ENCODE assay signal across 8 cellular contexts in genomic region chr22:22720201-22720723, GRCh38.
DNase-seq lines count a peak whose midpoint lies in the region; ATAC-seq and TF ChIP-seq lines count a peak whose summit lies in the region.

No MANE protein-coding gene starts in this region.

- H3K9me2 ChIP-seq in GM23338 (ENCODE audit: insufficient read depth): 0 out of 2 replicates have a peak, but pooled peaks cover 4% of the 10 kb centered on the region

- H3K4me3 ChIP-seq in GM23338 (no peak overlapping the region), esophagus squamous epithelium (no peak overlapping the region), neural progenitor cell (no peak overlapping the region)

- H3K27ac ChIP-seq in GM23338 (ENCODE audit: low read depth) (no peak overlapping the region), esophagus squamous epithelium (peak overlapping the region in 2 of 4 donors; percentile 62 to 74), neural progenitor cell (no peak overlapping the region)

- peak; percentile 71 for TF ChIP-seq CTCF in GM10248 (IDR thresholded peaks at IDR 0.05; ENCODE audit: control extremely low read depth, extremely low read depth, low read depth, missing control alignments)
- peak; percentile 69 to 84 for TF ChIP-seq CTCF in GM23338 (conservative IDR thresholded peaks at IDR 0.05; ENCODE audit: low read depth in 2 of 2)
- TF ChIP-seq CTCF in esophagus squamous epithelium (IDR thresholded peaks at IDR 0.05): peak in 5 of 6 experiments; percentile 10 to 45 (median 28)
- TF ChIP-seq CTCF in neural progenitor cell (IDR thresholded peaks at IDR 0.05): peak; percentile 73

- POLR2A ChIA-PET in GM10248 (lab: Yijun Ruan, JAX): interaction anchor here (0.6 kb wide), 2 partner anchors 174 to 1821 kb away, joined by 3 to 5 read pairs; no protein-coding TSS in a partner anchor

- no peaks in the 10 kb centered on the region for H3K9me3 ChIP-seq in esophagus squamous epithelium
- no peaks in the 10 kb centered on the region for H3K9me3 ChIP-seq in neural progenitor cell (ENCODE audit: low read depth)

- H3K27ac Mint-ChIP-seq in GM23338 (no peak overlapping the region), neural progenitor cell (no peak overlapping the region)

- no peaks in the 10 kb centered on the region for H3K9me3 Mint-ChIP-seq in GM23338
- no peaks in the 10 kb centered on the region for H3K9me3 Mint-ChIP-seq in neural progenitor cell

- H3K79me2 ChIP-seq in GM23338 (replicated peaks; ENCODE audit: insufficient read depth) (no peaks in the 10 kb centered on the region), neural progenitor cell (ENCODE audit: low read depth) (no peaks in the 10 kb centered on the region)

- H3K4me1 ChIP-seq in GM23338 (ENCODE audit: insufficient read depth): no peaks in the 10 kb centered on the region
- no peaks in the 10 kb centered on the region for H3K4me1 ChIP-seq in esophagus squamous epithelium
- no peaks in the 10 kb centered on the region for H3K4me1 ChIP-seq in neural progenitor cell

- H3F3A ChIP-seq in GM23338 (replicated peaks; ENCODE audit: low read depth) (no peaks in the 10 kb centered on the region), neural progenitor cell (ENCODE audit: low read depth) (no peaks in the 10 kb centered on the region)

- intact Hi-C loops in esophagus squamous epithelium (cut with DNase I): no loop called here

- H3K27me3 ChIP-seq in GM23338 (ENCODE audit: insufficient read depth) (peaks cover 100% of the 10 kb centered on the region), esophagus squamous epithelium (peaks cover 0 to 34% (median 0%) of the 10 kb centered on the region in 4 donors), neural progenitor cell (peaks cover 99% of the 10 kb centered on the region)

- H3K9ac ChIP-seq in neural progenitor cell: no peak overlapping the region

- CTCF ChIA-PET in GM10248 (lab: Yijun Ruan, JAX): interaction anchor here (0.7 to 13.8 kb wide), 30 partner anchors 8 to 513 kb away, joined by 3 to 137 read pairs (median 4); no protein-coding TSS in a partner anchor

- H3K36me3 Mint-ChIP-seq in GM23338 (ENCODE audit: low read depth) (no peaks in the 10 kb centered on the region), neural progenitor cell (no peaks in the 10 kb centered on the region)

- 15 to 26% methylated on average over 2 to 3 of the region's 3 CpGs for WGBS in esophagus squamous epithelium, 2 donors

- no peaks in the 10 kb centered on the region for H3K36me3 ChIP-seq in GM23338 (ENCODE audit: insufficient read depth)
- no peaks in the 10 kb centered on the region for H3K36me3 ChIP-seq in esophagus squamous epithelium
- no peaks in the 10 kb centered on the region for H3K36me3 ChIP-seq in neural progenitor cell

- H3K4me1 Mint-ChIP-seq in GM23338 (no peaks in the 10 kb centered on the region), neural progenitor cell (no peaks in the 10 kb centered on the region)

- ATAC-seq in GM23338: peak; percentile 99

- no peaks in the 10 kb centered on the region; the same call in 1 of the 2 replicates for H4K20me1 ChIP-seq in GM23338 (replicated peaks; ENCODE audit: insufficient read depth)
- no peaks in the 10 kb centered on the region for H4K20me1 ChIP-seq in neural progenitor cell (ENCODE audit: low read depth)

- DNase-seq in GM10248 (ENCODE audit: extremely low spot score) (peak; percentile 72), GM23338 (ENCODE audit: low spot score) (peak; percentile 77), MV-4-11 (lab: John Stamatoyannopoulos, UW) (peak; percentile 88), esophagus squamous epithelium (lab: John Stamatoyannopoulos, UW) (no peak), neural progenitor cell (ENCODE audit: low spot score) (peak; percentile 72), occipital lobe (lab: John Stamatoyannopoulos, UW) (no peak), HK-2 (ENCODE audit: unreplicated experiment) (no peak)
- DNase-seq in activated CD4-positive, alpha-beta T cell treated with anti-CD3 and anti-CD28 coated beads for 48 hours: peak; percentile 65

- H3K4me2 ChIP-seq in GM23338 (no peak overlapping the region), neural progenitor cell (peak overlapping the region; percentile 48)

- peak in 1 of 4 donors; percentile 22 for TF ChIP-seq POLR2A in esophagus squamous epithelium (IDR thresholded peaks at IDR 0.05)

- H2AFZ ChIP-seq in GM23338 (peak overlapping the region; percentile 1; the same call in 1 of the 2 replicates), neural progenitor cell (replicated peaks) (peak overlapping the region; percentile 75)

- no peak overlapping the region for H3K4me3 Mint-ChIP-seq in GM23338
- no peak overlapping the region for H3K4me3 Mint-ChIP-seq in neural progenitor cell

- H3K27me3 Mint-ChIP-seq in GM23338 (ENCODE audit: insufficient read depth, low read depth, poor library complexity): peaks cover 61% of the 10 kb centered on the region
- H3K27me3 Mint-ChIP-seq in neural progenitor cell (ENCODE audit: insufficient read depth, low read depth): no peaks in the 10 kb centered on the region

TF ChIP-seq in GM23338, 12 proteins besides CTCF, POLR2A, EP300 and RAD21 (continues in another document):
- TF ChIP-seq EZH2phosphoT487 (IDR thresholded peaks at IDR 0.05; ENCODE audit: unreplicated experiment) (no peak), NANOG (IDR thresholded peaks at IDR 0.05; ENCODE audit: borderline replicate concordance) (no peak), ZNF331 (CRISPR knock-in tag; IDR thresholded peaks at IDR 0.05; ENCODE audit: low read depth) (no peak), ZNF462 (CRISPR knock-in tag; IDR thresholded peaks at IDR 0.05) (no peak), ZNF114 (CRISPR knock-in tag; IDR thresholded peaks at IDR 0.05) (no peak), CREB1 (CRISPR knock-in tag; IDR thresholded peaks at IDR 0.05; ENCODE audit: low read depth) (no peak)

Comparison
In these comparisons a context has a peak if more than half of its experiments do, and no peak if none do; other contexts are left out.
1. DNase-seq: peak in GM10248 (single experiment), GM23338 (single experiment), MV-4-11 (single experiment), activated CD4-positive, alpha-beta T cell treated with anti-CD3 and anti-CD28 coated beads for 48 hours (single experiment) and neural progenitor cell (single experiment); none in esophagus squamous epithelium (single experiment), occipital lobe (single experiment) and HK-2 (single experiment).
2. Peak in every context shown above with its lines, with median percentiles within 50 percentile points of each other: CTCF ChIP-seq.